Comparison of ENCODE assay signal across 17 cellular contexts in genomic region chr22:37581534-37581933, GRCh38. TPM values are rescaled to one million over a fixed set of nuclear protein-coding genes. Genes with fewer than 3 reads are reported as not detected.
A peak's percentile ranks its signal among the peaks of the same experiment; 100 is the strongest.
DNase-seq lines count a peak whose midpoint lies in the region; ATAC-seq, FAIRE-seq and TF ChIP-seq lines count a peak whose summit lies in the region.
"Had no signal": no experiment of that assay in that cellular context is flagged by ENCODE, and none has a peak within 500 bp of the region (broad histone marks: within the 10 kb centered on the region; RNA-seq: fewer than 3 reads in every experiment).

No MANE protein-coding gene starts in this region.

- no peaks in the 10 kb centered on the region for H3K27me3 ChIP-seq in heart left ventricle
- no peaks in the 10 kb centered on the region for H3K27me3 ChIP-seq in pancreas
- H3K27me3 ChIP-seq in GM23338 (ENCODE audit: insufficient read depth), result no peaks in the 10 kb centered on the region

- no peaks in the 10 kb centered on the region for H3F3A ChIP-seq in GM23338 (replicated peaks; ENCODE audit: low read depth)

- H3K9me3 ChIP-seq in heart left ventricle, result no peaks in the 10 kb centered on the region
- no peaks in the 10 kb centered on the region for H3K9me3 ChIP-seq in pancreas
- H3K9me3 ChIP-seq: HAP-1 had no signal

- intact Hi-C loops in heart left ventricle (cut with DNase I) (no loop called here), pancreas (cut with DNase I) (no loop called here)

- no peak overlapping the region for H3K4me3 ChIP-seq in heart left ventricle
- H3K4me3 ChIP-seq in pancreas, result no peak overlapping the region
- no peak overlapping the region for H3K4me3 ChIP-seq in GM23338
- H3K4me3 ChIP-seq: HAP-1 had no signal

- H3K4me1 Mint-ChIP-seq in GM23338, result peaks cover 9% of the 10 kb centered on the region

- H3K36me3 ChIP-seq in heart left ventricle (no peaks in the 10 kb centered on the region), pancreas (no peaks in the 10 kb centered on the region), GM23338 (ENCODE audit: insufficient read depth) (no peaks in the 10 kb centered on the region)
- H3K36me3 ChIP-seq: HAP-1 had no signal

- no peaks in the 10 kb centered on the region for H3K9me3 Mint-ChIP-seq in GM23338
- H3K9me3 Mint-ChIP-seq: activated B cell treated with CpG ODN at 0.5 μM for 24 hours had no signal

- H3K4me3 Mint-ChIP-seq in GM23338, result no peak overlapping the region
- H3K4me3 Mint-ChIP-seq: activated B cell treated with CpG ODN at 0.5 μM for 24 hours had no signal

- DNase-seq in C1 segment of cervical spinal cord (lab: John Stamatoyannopoulos, UW) (peak in 8 of 14 donors; percentile 19 to 82 (median 58)), NCI-H226 (peak; percentile 20), heart left ventricle (peak; percentile 39 to 82 (median 76)), pancreas (peak; percentile 83 to 93 (median 90)), GM23338 (ENCODE audit: low spot score) (no peak), SKM-1 treated with dmso at 0.1 percent for 144 hours (lab: John Stamatoyannopoulos, UW; ENCODE audit: unreplicated experiment) (no peak)
- DNase-seq in NK-92 treated with Interleukin-12 subunit alpha and Interleukin-12 subunit beta, amount 100 ng/mL, for 24 hours (lab: John Stamatoyannopoulos, UW), result no peak
- DNase-seq: activated B cell treated with CpG ODN at 0.5 μM for 24 hours; AML-193; effector CD8-positive, alpha-beta T cell; foreskin melanocyte; stimulated activated CD4-positive, alpha-beta T cell treated with anti-CD3 and anti-CD28 coated beads, Interleukin-1b, Interleukin-23, amount 100 ng/mL, for 48 hours had no signal

- peaks cover 1% of the 10 kb centered on the region for H3K27me3 Mint-ChIP-seq in GM23338 (ENCODE audit: insufficient read depth, low read depth, poor library complexity)

- no peaks in the 10 kb centered on the region for H3K36me3 Mint-ChIP-seq in GM23338 (ENCODE audit: low read depth)

- H3K9me2 ChIP-seq in GM23338 (ENCODE audit: insufficient read depth), result no peaks in the 10 kb centered on the region

- no peak for TF ChIP-seq CTCF in heart left ventricle (IDR thresholded peaks at IDR 0.05)
- TF ChIP-seq CTCF in pancreas (IDR thresholded peaks at IDR 0.05), result no peak
- no peak for TF ChIP-seq CTCF in GM23338 (conservative IDR thresholded peaks at IDR 0.05; ENCODE audit: low read depth in 2 of 2)

- H3K27ac ChIP-seq in heart left ventricle, result peak overlapping the region in 2 of 12 donors; percentile 13 to 32
- peak overlapping the region; percentile 43 to 82 (median 62) for H3K27ac ChIP-seq in pancreas
- H3K27ac ChIP-seq in GM23338 (ENCODE audit: low read depth), result no peak overlapping the region

- no peaks in the 10 kb centered on the region for H3K79me2 ChIP-seq in GM23338 (replicated peaks; ENCODE audit: insufficient read depth)

- WGBS in heart left ventricle, 4 donors, result 9 to 23% (median 17%) methylated on average over 9 of the region's 9 CpGs
- WGBS in pancreas, 2 donors, result 5% methylated on average over 9 of the region's 9 CpGs

- H3K27ac Mint-ChIP-seq in GM23338, result no peak overlapping the region
- H3K27ac Mint-ChIP-seq: activated B cell treated with CpG ODN at 0.5 μM for 24 hours had no signal

- no peaks in the 10 kb centered on the region for H4K20me1 ChIP-seq in GM23338 (replicated peaks; ENCODE audit: insufficient read depth)

- TF ChIP-seq POLR2A in heart left ventricle (IDR thresholded peaks at IDR 0.05), result no peak

- peak; percentile 79 to 92 (median 88) for ATAC-seq in heart left ventricle
- ATAC-seq in pancreas, result peak; percentile 78 to 90 (median 88)
- no peak for ATAC-seq in GM23338
- ATAC-seq in HG03196 (IDR thresholded peaks at IDR 0.05; ENCODE audit: unreplicated experiment), result no peak

- no peak overlapping the region for H3K4me2 ChIP-seq in GM23338

- no peak overlapping the region for H2AFZ ChIP-seq in GM23338

- FAIRE-seq in pancreas (lab: Jason Lieb, UNC), result peak; percentile 82
- FAIRE-seq: G401.6 had no signal

- H3K4me1 ChIP-seq in heart left ventricle, result peaks cover 0 to 32% (median 4%) of the 10 kb centered on the region in 12 donors
- peaks cover 32 to 35% (median 34%) of the 10 kb centered on the region in 3 donors for H3K4me1 ChIP-seq in pancreas
- H3K4me1 ChIP-seq in GM23338 (ENCODE audit: insufficient read depth), result peaks cover 8% of the 10 kb centered on the region
- H3K4me1 ChIP-seq: HAP-1 had no signal

TF ChIP-seq in GM23338, 12 proteins besides CTCF, POLR2A, EP300 and RAD21:
- TF ChIP-seq ZNF462 (CRISPR knock-in tag; IDR thresholded peaks at IDR 0.05), result no peak

RNA-seq across cellular contexts. Expression of gene LGALS2, which starts 1.6 kb away (rescaled TPM):
- 10 to 100 TPM in 1 of 9 donors, 1 to 10 TPM in 1, not detected in 7; 5.3 to 10.3 TPM for total RNA-seq in heart left ventricle
- under 1 TPM in 1 of 2 donors, not detected in 1; 0.17 TPM for polyA plus RNA-seq in heart left ventricle
- 10 to 100 TPM; 16.0 to 99.5 (median 40.9) TPM for total RNA-seq in pancreas
- polyA plus RNA-seq in pancreas, result 10 to 100 TPM; 26.2 to 61.7 TPM
- not detected in 2 replicates for total RNA-seq in GM23338 (2014; rRNA removed; shearing (Covaris generic))
- polyA plus RNA-seq in GM23338 (2016; fragmentation: Nextera tagmentation; extraction: Ambion mirVana), result not detected in 2 replicates
- total RNA-seq: activated B cell treated with CpG ODN at 0.5 μM for 24 hours, HT1080, osteoblast had no signal

RNA-seq across cellular contexts. Expression of gene CDC42EP1, which starts 21.3 kb away (rescaled TPM):
- total RNA-seq in heart left ventricle (10 to 100 TPM; 11.9 to 34.9 (median 23.8) TPM), pancreas (100 to 1,000 TPM in 2 of 6 donors, 10 to 100 TPM in 4; 68.8 to 139 (median 96.1) TPM)
- polyA plus RNA-seq in heart left ventricle (10 to 100 TPM; 10.4 to 17.7 TPM), pancreas (10 to 100 TPM; 78.2 to 79.0 TPM), GM23338 (2016; fragmentation: Nextera tagmentation; extraction: Ambion mirVana) (7.7 and 8.4 TPM in 2 replicates)
- 8.5 and 10.2 TPM in 2 replicates for total RNA-seq in GM23338 (2014; rRNA removed; shearing (Covaris generic))
- total RNA-seq: activated B cell treated with CpG ODN at 0.5 μM for 24 hours had no signal

RNA-seq across cellular contexts. Expression of gene GGA1, which starts 27.1 kb away (rescaled TPM):
- total RNA-seq in heart left ventricle (10 to 100 TPM; 22.7 to 45.7 (median 27.4) TPM), pancreas (10 to 100 TPM; 17.9 to 36.4 (median 21.5) TPM)
- polyA plus RNA-seq in heart left ventricle (10 to 100 TPM; 27.4 to 39.4 TPM), pancreas (10 to 100 TPM; 81.5 to 84.9 TPM), GM23338 (2016; fragmentation: Nextera tagmentation; extraction: Ambion mirVana) (33.1 and 36.9 TPM in 2 replicates)
- 53.7 and 57.1 TPM in 2 replicates for total RNA-seq in GM23338 (2014; rRNA removed; shearing (Covaris generic))

RNA-seq across cellular contexts. Expression of gene SH3BP1, which starts 57.9 kb away (rescaled TPM):
- total RNA-seq in heart left ventricle (10 to 100 TPM in 1 of 9 donors, 1 to 10 TPM in 6, under 1 TPM in 2; 0.44 to 19.7 (median 2.0) TPM), pancreas (1 to 10 TPM; 2.0 to 9.3 (median 3.9) TPM)
- polyA plus RNA-seq in heart left ventricle (1 to 10 TPM in 1 of 2 donors, under 1 TPM in 1; 1.00 to 2.2 TPM), pancreas (1 to 10 TPM; 2.7 to 5.9 TPM), GM23338 (2016; fragmentation: Nextera tagmentation; extraction: Ambion mirVana) (9.5 and 10.9 TPM in 2 replicates)
- 46.7 and 50.4 TPM in 2 replicates for total RNA-seq in GM23338 (2014; rRNA removed; shearing (Covaris generic))

Comparison
In these comparisons a context has a peak if more than half of its experiments do, and no peak if none do; other contexts are left out.
1. DNase-seq: peak in C1 segment of cervical spinal cord (8 of 14), NCI-H226 (single experiment), heart left ventricle (5 of 5) and pancreas (6 of 6); none in GM23338 (single experiment), SKM-1 treated with dmso at 0.1 percent for 144 hours (single experiment) and NK-92 treated with Interleukin-12 subunit alpha and Interleukin-12 subunit beta, amount 100 ng/mL, for 24 hours (single experiment).
2. ATAC-seq: peak in heart left ventricle (4 of 4) and pancreas (4 of 4); none in GM23338 (single experiment) and HG03196 (single experiment).